Comparison of ENCODE assay signal across 27 cellular contexts in the genomic region with DNA sequence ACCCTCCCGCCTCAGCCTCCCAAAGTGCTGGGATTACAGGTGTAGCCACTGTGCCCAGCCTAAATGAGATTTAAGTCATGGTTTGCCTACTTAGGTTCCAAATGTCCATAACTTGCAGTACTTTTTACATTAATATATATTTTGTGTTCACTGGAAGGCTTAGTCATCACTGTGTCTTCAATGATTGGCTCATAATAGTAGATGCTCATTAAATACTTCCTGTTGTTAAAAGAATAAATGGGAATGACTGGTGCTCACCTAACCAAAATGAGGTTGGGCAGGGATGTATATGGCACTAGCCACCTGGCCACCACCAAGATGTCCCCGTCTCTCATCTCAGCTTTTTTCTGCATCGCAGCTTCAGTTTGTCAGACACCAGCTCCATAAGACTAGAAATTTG. TPM values are rescaled to one million over a fixed set of nuclear protein-coding genes. Genes with fewer than 3 reads are reported as not detected.
"Had no signal": no experiment of that assay in that cellular context is flagged by ENCODE, and none has a peak within 500 bp of the region (broad histone marks: within the 10 kb centered on the region; RNA-seq: fewer than 3 reads in every experiment).

No MANE protein-coding gene starts in this region.

- H3K36me3 ChIP-seq: ascending aorta, brain microvascular endothelial cell, neutrophil, ovary, transverse colon had no signal

- ATAC-seq: activated CD4-positive, alpha-beta T cell treated with anti-CD3 and anti-CD28 coated beads for 36 hours; effector memory CD8-positive, alpha-beta T cell; heart left ventricle; naive thymus-derived CD4-positive, alpha-beta T cell; psoas muscle had no signal

- H3K27ac ChIP-seq: ascending aorta, brain microvascular endothelial cell, gastroesophageal sphincter, neutrophil, ovary, psoas muscle, testis had no signal

- H3K27me3 ChIP-seq: ascending aorta, brain microvascular endothelial cell, ovary, testis, transverse colon had no signal

- H3K9me3 ChIP-seq: neutrophil, ovary, testis, transverse colon had no signal

- DNase-seq: activated CD4-positive, alpha-beta T cell treated with anti-CD3 and anti-CD28 coated beads for 36 hours; activated CD4-positive, alpha-beta T cell treated with anti-CD3 and anti-CD28 coated beads, Interleukin-2, amount 50 U/mL, for 48 hours; activated CD4-positive, CD25-positive, alpha-beta regulatory T cell; activated CD8-positive, alpha-beta memory T cell treated with anti-CD3 and anti-CD28 coated beads for 24 hours; activated effector memory CD4-positive, alpha-beta T cell treated with anti-CD3 and anti-CD28 coated beads, Interleukin-2, amount 50 U/mL, for 16 hours; activated naive CD4-positive, alpha-beta T cell treated with anti-CD3 and anti-CD28 coated beads for 36 hours; activated naive CD8-positive, alpha-beta T cell treated with anti-CD3 and anti-CD28 coated beads, Interleukin-2, amount 10 ng/mL, durations not matched to agents 7 days and 5 days; brain microvascular endothelial cell; cortex of kidney; effector memory CD8-positive, alpha-beta T cell; erythroblast; heart left ventricle; midbrain; naive thymus-derived CD4-positive, alpha-beta T cell; psoas muscle; stimulated activated CD4-positive, alpha-beta T cell treated with anti-CD3 and anti-CD28 coated beads, Interleukin-2, amount 100 ng/mL, for 24 hours; stimulated activated naive CD4-positive, alpha-beta T cell treated with Interleukin-2 at 50 U/mL for 16 hours; T-helper 1 cell; testis; transverse colon had no signal

- H3K27ac Mint-ChIP-seq: activated naive CD4-positive, alpha-beta T cell treated with anti-CD3 and anti-CD28 coated beads for 36 hours; activated naive CD8-positive, alpha-beta T cell treated with anti-CD3 and anti-CD28 coated beads, Interleukin-2, amount 10 ng/mL, durations not matched to agents 7 days and 5 days had no signal

- H3K4me3 ChIP-seq: ovary had no signal

- H3K4me1 ChIP-seq: ascending aorta, psoas muscle had no signal

- H3K4me3 Mint-ChIP-seq: activated CD4-positive, alpha-beta T cell treated with anti-CD3 and anti-CD28 coated beads for 36 hours had no signal

RNA-seq across cellular contexts. Expression of gene DNAH8, which starts 11.2 kb away (rescaled TPM):
- total RNA-seq: ascending aorta, gastroesophageal sphincter, kidney epithelial cell, smooth muscle cell had no signal
- polyA plus RNA-seq: fibroblast of lung; heart left ventricle; naive thymus-derived CD4-positive, alpha-beta T cell; psoas muscle; smooth muscle cell had no signal
